ENCODE assay signal across 13 cellular contexts in genomic region chr13:92224052-92224821, GRCh38.
DNase-seq lines count a peak whose midpoint lies in the region; ATAC-seq, FAIRE-seq and TF ChIP-seq lines count a peak whose summit lies in the region.
"Had no signal": no experiment of that assay in that cellular context is flagged by ENCODE, and none has a peak within 500 bp of the region (broad histone marks: within the 10 kb centered on the region; RNA-seq: fewer than 3 reads in every experiment).

No MANE protein-coding gene starts in this region.

- no peak overlapping the region for H3K4me2 ChIP-seq in fibroblast of lung (ENCODE audit: extremely low read depth, insufficient read depth, low read length)

- no peaks in the 10 kb centered on the region for H3K4me1 ChIP-seq in RWPE2 (ENCODE audit: insufficient read depth, poor library complexity, severe bottlenecking)
- H3K4me1 ChIP-seq in fibroblast of lung (ENCODE audit: control insufficient read depth, extremely low read depth, insufficient read depth, low read length), result no peaks in the 10 kb centered on the region
- H3K4me1 ChIP-seq in pancreas, result no peaks in the 10 kb centered on the region
- H3K4me1 ChIP-seq: lower lobe of right lung had no signal

- H3K9me3 ChIP-seq in RWPE2 (ENCODE audit: severe bottlenecking) (no peaks in the 10 kb centered on the region), fibroblast of lung (ENCODE audit: control insufficient read depth, insufficient read depth, low read depth, low read length) (no peaks in the 10 kb centered on the region), pancreas (no peaks in the 10 kb centered on the region)
- H3K9me3 ChIP-seq: lower lobe of right lung, thoracic aorta had no signal

- DNase-seq in RWPE2 (ENCODE audit: low spot score) (no peak), fibroblast of lung (ENCODE audit: low read depth in 2 of 2) (peak; percentile 98 to 99), pancreas (no peak), NCI-H187 (lab: John Stamatoyannopoulos, UW) (no peak), NCI-H187 treated with DMSO at 0.1 percent for 48 hours (lab: John Stamatoyannopoulos, UW) (no peak)
- DNase-seq: lower lobe of right lung, NCI-H774 had no signal

- intact Hi-C loops in pancreas (cut with DNase I), result no loop called here

- ATAC-seq in GM18868 (IDR thresholded peaks at IDR 0.05; ENCODE audit: unreplicated experiment) (peak; percentile 86), RWPE2 (ENCODE audit: low read depth) (peak; percentile 46; the same call in 2 of the 3 replicates), pancreas (peak in 3 of 4 donors; percentile 64 to 70 (median 64)), GM18502 (IDR thresholded peaks at IDR 0.05; ENCODE audit: poor library complexity, unreplicated experiment) (no peak), GM21390 (IDR thresholded peaks at IDR 0.05; ENCODE audit: unreplicated experiment) (no peak)
- ATAC-seq: HCT116 had no signal

- H3K27me3 ChIP-seq in RWPE2 (ENCODE audit: insufficient read depth, poor library complexity, severe bottlenecking), result no peaks in the 10 kb centered on the region
- H3K27me3 ChIP-seq in fibroblast of lung (ENCODE audit: control insufficient read depth, insufficient read depth, low read length), result no peaks in the 10 kb centered on the region
- H3K27me3 ChIP-seq in pancreas, result no peaks in the 10 kb centered on the region

- H3K4me3 ChIP-seq in RWPE2 (ENCODE audit: severe bottlenecking) (no peak overlapping the region), fibroblast of lung (replicated peaks in 1 of 4; ENCODE audit: control extremely low read depth in 1 of 4, insufficient read depth in 1 of 4, low read depth in 3 of 4, low read length in 4 of 4) (no peak overlapping the region), pancreas (no peak overlapping the region)
- H3K4me3 ChIP-seq: lower lobe of right lung, thoracic aorta had no signal

- no peak overlapping the region for H3K27ac ChIP-seq in RWPE2 (ENCODE audit: poor library complexity, severe bottlenecking)
- no peak overlapping the region for H3K27ac ChIP-seq in fibroblast of lung (ENCODE audit: insufficient read depth, low read length)
- H3K27ac ChIP-seq in pancreas, result no peak overlapping the region
- H3K27ac ChIP-seq: lower lobe of right lung, thoracic aorta had no signal

- no peaks in the 10 kb centered on the region for H4K20me1 ChIP-seq in fibroblast of lung (ENCODE audit: control insufficient read depth, extremely low read depth, insufficient read depth, low read length)

- H3K36me3 ChIP-seq in RWPE2 (ENCODE audit: low read depth) (no peaks in the 10 kb centered on the region), fibroblast of lung (ENCODE audit: control insufficient read depth, insufficient read depth, low read length) (no peaks in the 10 kb centered on the region), pancreas (no peaks in the 10 kb centered on the region)
- H3K36me3 ChIP-seq: lower lobe of right lung, thoracic aorta had no signal

- H3K9ac ChIP-seq in fibroblast of lung (ENCODE audit: insufficient read depth, low read length), result no peak overlapping the region

- 48 to 58% methylated on average over 5 of the region's 5 CpGs for WGBS in pancreas, 2 donors

- FAIRE-seq in pancreas (lab: Jason Lieb, UNC), result no peak
- FAIRE-seq: endothelial cell of umbilical vein had no signal

- no peaks in the 10 kb centered on the region for H3K79me2 ChIP-seq in fibroblast of lung (ENCODE audit: control insufficient read depth, insufficient read depth, low read length)

- TF ChIP-seq CTCF in RWPE2 (IDR thresholded peaks at IDR 0.05; ENCODE audit: poor library complexity, severe bottlenecking) (no peak), fibroblast of lung (conservative IDR thresholded peaks at IDR 0.05 in 1 of 2, IDR thresholded peaks at IDR 0.05 in 1 of 2; ENCODE audit: low read depth in 1 of 2, low read length in 2 of 2) (no peak), pancreas (IDR thresholded peaks at IDR 0.05) (no peak)

- no peak overlapping the region for H2AFZ ChIP-seq in fibroblast of lung (ENCODE audit: low read length)

Comparison
In these comparisons a context has a peak if more than half of its experiments do, and no peak if none do; other contexts are left out.
1. ATAC-seq: peak in GM18868 (single experiment), RWPE2 (single experiment) and pancreas (3 of 4); none in GM18502 (single experiment) and GM21390 (single experiment).
2. DNase-seq: peak in fibroblast of lung (2 of 2); none in RWPE2 (single experiment), pancreas (0 of 6), NCI-H187 (0 of 2) and NCI-H187 treated with DMSO at 0.1 percent for 48 hours (single experiment).